8 cellular contexts compared by ENCODE assay signal in the genomic region with DNA sequence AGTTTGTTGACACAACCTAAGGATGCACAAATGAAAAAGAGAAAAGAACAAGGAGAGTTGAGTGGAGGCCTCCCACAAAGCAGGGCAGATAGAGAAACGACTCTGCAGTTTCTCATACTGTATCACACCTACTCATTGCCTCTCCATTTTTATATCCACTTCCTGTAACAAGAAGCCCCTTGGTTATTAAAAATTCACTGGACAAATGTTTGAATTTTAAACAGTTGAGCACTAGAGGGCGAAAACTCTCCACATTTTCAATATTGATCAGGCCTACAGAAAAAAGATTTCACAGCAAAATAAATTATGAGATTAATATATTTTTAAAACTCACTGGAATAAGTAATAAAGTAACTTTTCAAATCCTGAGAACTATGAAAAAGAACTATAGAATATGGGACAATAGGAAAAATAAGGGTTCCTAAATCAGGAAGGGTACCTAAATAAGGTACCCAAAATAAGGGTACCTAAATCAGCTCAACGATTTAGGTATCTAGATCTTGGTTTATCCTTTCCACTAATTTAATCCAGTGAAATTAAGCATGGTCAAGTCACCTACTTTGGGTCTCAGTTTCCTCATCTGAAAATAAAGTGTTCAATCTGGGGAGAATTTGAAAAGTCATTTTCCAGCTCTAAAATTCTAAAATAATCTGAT. TPM values are rescaled to one million over a fixed set of nuclear protein-coding genes. Genes with fewer than 3 reads are reported as not detected.
DNase-seq lines count a peak whose midpoint lies in the region; ATAC-seq and TF ChIP-seq lines count a peak whose summit lies in the region.

No MANE protein-coding gene starts in this region.

- no peaks in the 10 kb centered on the region for H3K9me3 Mint-ChIP-seq in progenitor cell of endocrine pancreas (ENCODE audit: low read depth)
- no peaks in the 10 kb centered on the region for H3K9me3 Mint-ChIP-seq in activated T-helper 2 cell treated with anti-CD3 and anti-CD28 coated beads, Interferon-gamma antibody, Interleukin-2, Interleukin-4, amounts not matched to agents 10 μg/mL and 5 μg/mL and 100 μg/mL, durations not matched to agents 14 hours and 24 hours and 36 hours
- H3K9me3 Mint-ChIP-seq in activated T-cell treated with anti-CD3 and anti-CD28 coated beads, Interleukin-2, amount 50 U/mL, for 4 hours = no peaks in the 10 kb centered on the region

- no peaks in the 10 kb centered on the region for H3K4me1 Mint-ChIP-seq in progenitor cell of endocrine pancreas (ENCODE audit: low read depth)
- H3K4me1 Mint-ChIP-seq in activated T-helper 2 cell treated with anti-CD3 and anti-CD28 coated beads, Interferon-gamma antibody, Interleukin-2, Interleukin-4, amounts not matched to agents 10 μg/mL and 5 μg/mL and 100 μg/mL, durations not matched to agents 14 hours and 24 hours and 36 hours (ENCODE audit: low read depth) = peaks cover 30% of the 10 kb centered on the region
- H3K4me1 Mint-ChIP-seq in activated T-cell treated with anti-CD3 and anti-CD28 coated beads, Interleukin-2, amount 50 U/mL, for 4 hours (ENCODE audit: low read depth) = no peaks in the 10 kb centered on the region

- in situ Hi-C loops in GM13976 (cut with MboI; ENCODE audit: low sequenced_read_pairs, unreplicated experiment) = loop anchor here (25.0 kb wide), 1 partner anchor 452 kb away; no protein-coding TSS in a partner anchor

- peaks cover 3% of the 10 kb centered on the region for H3K36me3 Mint-ChIP-seq in progenitor cell of endocrine pancreas (ENCODE audit: insufficient read depth)
- H3K36me3 Mint-ChIP-seq in activated T-helper 2 cell treated with anti-CD3 and anti-CD28 coated beads, Interferon-gamma antibody, Interleukin-2, Interleukin-4, amounts not matched to agents 10 μg/mL and 5 μg/mL and 100 μg/mL, durations not matched to agents 14 hours and 24 hours and 36 hours (ENCODE audit: low read depth) = peaks cover 31% of the 10 kb centered on the region
- H3K36me3 Mint-ChIP-seq in activated T-cell treated with anti-CD3 and anti-CD28 coated beads, Interleukin-2, amount 50 U/mL, for 4 hours (ENCODE audit: insufficient read depth) = peaks cover 20% of the 10 kb centered on the region

- DNase-seq in AML-193 (lab: John Stamatoyannopoulos, UW) = peak; percentile 21 to 35
- DNase-seq in GM13976 (ENCODE audit: low spot score) = peak; percentile 45
- DNase-seq in NCI-H526 (lab: John Stamatoyannopoulos, UW) = peak; percentile 5 to 63
- peak; percentile 37 to 68 for DNase-seq in dermis microvascular lymphatic vessel endothelial cell (ENCODE audit: low read depth in 2 of 2)
- DNase-seq in progenitor cell of endocrine pancreas (ENCODE audit: low spot score, unreplicated experiment) = no peak
- no peak for DNase-seq in activated T-helper 2 cell treated with anti-CD3 and anti-CD28 coated beads, Interferon-gamma antibody, Interleukin-2, Interleukin-4, amounts not matched to agents 10 μg/mL and 5 μg/mL and 100 μg/mL, durations not matched to agents 14 hours and 24 hours and 36 hours (ENCODE audit: low spot score)
- no peak for DNase-seq in activated T-cell treated with anti-CD3 and anti-CD28 coated beads, Interleukin-2, amount 50 U/mL, for 4 hours

- H3K4me3 Mint-ChIP-seq in progenitor cell of endocrine pancreas (ENCODE audit: low read depth) = no peak overlapping the region
- H3K4me3 Mint-ChIP-seq in activated T-helper 2 cell treated with anti-CD3 and anti-CD28 coated beads, Interferon-gamma antibody, Interleukin-2, Interleukin-4, amounts not matched to agents 10 μg/mL and 5 μg/mL and 100 μg/mL, durations not matched to agents 14 hours and 24 hours and 36 hours (ENCODE audit: low read depth) = no peak overlapping the region
- no peak overlapping the region for H3K4me3 Mint-ChIP-seq in activated T-cell treated with anti-CD3 and anti-CD28 coated beads, Interleukin-2, amount 50 U/mL, for 4 hours

- ATAC-seq in activated T-cell treated with anti-CD3 and anti-CD28 coated beads, Interleukin-2, amount 50 U/mL, for 4 hours = no peak
- ATAC-seq in HG03139 (IDR thresholded peaks at IDR 0.05; ENCODE audit: unreplicated experiment) = no peak

- TF ChIP-seq CTCF in GM13976 (IDR thresholded peaks at IDR 0.05; ENCODE audit: borderline replicate concordance, control extremely low read depth, extremely low read depth, insufficient read depth, missing control alignments) (peak; percentile 36), progenitor cell of endocrine pancreas (IDR thresholded peaks at IDR 0.05; ENCODE audit: unreplicated experiment) (peak; percentile 61)

- H3K27me3 Mint-ChIP-seq in progenitor cell of endocrine pancreas = no peaks in the 10 kb centered on the region
- no peaks in the 10 kb centered on the region for H3K27me3 Mint-ChIP-seq in activated T-helper 2 cell treated with anti-CD3 and anti-CD28 coated beads, Interferon-gamma antibody, Interleukin-2, Interleukin-4, amounts not matched to agents 10 μg/mL and 5 μg/mL and 100 μg/mL, durations not matched to agents 14 hours and 24 hours and 36 hours (ENCODE audit: low read depth)
- no peaks in the 10 kb centered on the region for H3K27me3 Mint-ChIP-seq in activated T-cell treated with anti-CD3 and anti-CD28 coated beads, Interleukin-2, amount 50 U/mL, for 4 hours (ENCODE audit: low read depth)

- no peak overlapping the region for H3K27ac Mint-ChIP-seq in progenitor cell of endocrine pancreas
- H3K27ac Mint-ChIP-seq in activated T-helper 2 cell treated with anti-CD3 and anti-CD28 coated beads, Interferon-gamma antibody, Interleukin-2, Interleukin-4, amounts not matched to agents 10 μg/mL and 5 μg/mL and 100 μg/mL, durations not matched to agents 14 hours and 24 hours and 36 hours = no peak overlapping the region

- intact Hi-C loops in activated T-helper 2 cell treated with anti-CD3 and anti-CD28 coated beads, Interferon-gamma antibody, Interleukin-2, Interleukin-4, amounts not matched to agents 10 μg/mL and 5 μg/mL and 100 μg/mL, durations not matched to agents 14 hours and 24 hours and 36 hours (cut with micrococcal nuclease) = loop anchor here (5.0 kb wide), 2 partner anchors 37 to 147 kb away; a partner anchor contains a TSS

RNA-seq across cellular contexts. Expression of a gene that starts 47.0 kb away (rescaled TPM):
- 634 and 667 TPM in 2 replicates for total RNA-seq in dermis microvascular lymphatic vessel endothelial cell
- total RNA-seq in progenitor cell of endocrine pancreas = 491 and 499 TPM in 2 replicates
- 457 and 465 TPM in 2 replicates for total RNA-seq in activated T-helper 2 cell treated with anti-CD3 and anti-CD28 coated beads, Interferon-gamma antibody, Interleukin-2, Interleukin-4, amounts not matched to agents 10 μg/mL and 5 μg/mL and 100 μg/mL, durations not matched to agents 14 hours and 24 hours and 36 hours
- 100 to 1,000 TPM; 411 to 479 (median 433) TPM for total RNA-seq in activated T-cell treated with anti-CD3 and anti-CD28 coated beads, Interleukin-2, amount 50 U/mL, for 4 hours

RNA-seq across cellular contexts. Expression of a gene that starts 58.3 kb away (rescaled TPM):
- total RNA-seq in dermis microvascular lymphatic vessel endothelial cell = under 0.01 TPM in 2 replicates
- 7.3 and 8.1 TPM in 2 replicates for total RNA-seq in progenitor cell of endocrine pancreas
- 0.98 and 1.4 TPM in 2 replicates for total RNA-seq in activated T-helper 2 cell treated with anti-CD3 and anti-CD28 coated beads, Interferon-gamma antibody, Interleukin-2, Interleukin-4, amounts not matched to agents 10 μg/mL and 5 μg/mL and 100 μg/mL, durations not matched to agents 14 hours and 24 hours and 36 hours
- total RNA-seq in activated T-cell treated with anti-CD3 and anti-CD28 coated beads, Interleukin-2, amount 50 U/mL, for 4 hours = under 1 TPM; 0.26 to 0.35 (median 0.30) TPM

Comparison
In these comparisons a context has a peak if more than half of its experiments do, and no peak if none do; other contexts are left out.
1. DNase-seq: peak in AML-193 (2 of 2), GM13976 (single experiment), NCI-H526 (2 of 2) and dermis microvascular lymphatic vessel endothelial cell (2 of 2); none in progenitor cell of endocrine pancreas (single experiment), activated T-helper 2 cell treated with anti-CD3 and anti-CD28 coated beads, Interferon-gamma antibody, Interleukin-2, Interleukin-4, amounts not matched to agents 10 μg/mL and 5 μg/mL and 100 μg/mL, durations not matched to agents 14 hours and 24 hours and 36 hours (single experiment) and activated T-cell treated with anti-CD3 and anti-CD28 coated beads, Interleukin-2, amount 50 U/mL, for 4 hours (single experiment).